10 cellular contexts compared by ENCODE assay signal in genomic region chr20:25227317-25227831, GRCh38. TPM values are rescaled to one million over a fixed set of nuclear protein-coding genes. Genes with fewer than 3 reads are reported as not detected.
DNase-seq lines count a peak whose midpoint lies in the region; ATAC-seq, FAIRE-seq and TF ChIP-seq lines count a peak whose summit lies in the region.
"Had no signal": no experiment of that assay in that cellular context is flagged by ENCODE, and none has a peak within 500 bp of the region (broad histone marks: within the 10 kb centered on the region; RNA-seq: fewer than 3 reads in every experiment).

No MANE protein-coding gene starts in this region.

- peaks cover 5% of the 10 kb centered on the region for H3K4me1 Mint-ChIP-seq in stimulated activated effector memory CD8-positive, alpha-beta T cell treated with anti-CD3 and anti-CD28 coated beads, Interleukin-12 subunit alpha, Interleukin-12 subunit beta, amount 100 ng/mL, for 72 hours

- no peak for FAIRE-seq in HTR-8/SVneo (lab: Jason Lieb, UNC)

- H3K27ac Mint-ChIP-seq in stimulated activated effector memory CD8-positive, alpha-beta T cell treated with anti-CD3 and anti-CD28 coated beads, Interleukin-12 subunit alpha, Interleukin-12 subunit beta, amount 100 ng/mL, for 72 hours, result peak overlapping the region; percentile 37
- H3K27ac Mint-ChIP-seq: endodermal cell had no signal

- no peaks in the 10 kb centered on the region for H3K9me3 ChIP-seq in right atrium auricular region

- TF ChIP-seq CTCF in right atrium auricular region (IDR thresholded peaks at IDR 0.05), result no peak

- peak overlapping the region; percentile 83 to 96 for H3K27ac ChIP-seq in right atrium auricular region

- H3K36me3 ChIP-seq in right atrium auricular region, result peaks cover 28% of the 10 kb centered on the region

- peaks cover 2 to 69% of the 10 kb centered on the region in 2 donors for H3K4me1 ChIP-seq in right atrium auricular region

- no peak overlapping the region for H3K4me3 Mint-ChIP-seq in stimulated activated effector memory CD8-positive, alpha-beta T cell treated with anti-CD3 and anti-CD28 coated beads, Interleukin-12 subunit alpha, Interleukin-12 subunit beta, amount 100 ng/mL, for 72 hours
- H3K4me3 Mint-ChIP-seq: endodermal cell had no signal

- H3K27me3 ChIP-seq in right atrium auricular region, result no peaks in the 10 kb centered on the region

- H3K4me3 ChIP-seq in right atrium auricular region, result no peak overlapping the region

- no peaks in the 10 kb centered on the region for H3K9me3 Mint-ChIP-seq in stimulated activated effector memory CD8-positive, alpha-beta T cell treated with anti-CD3 and anti-CD28 coated beads, Interleukin-12 subunit alpha, Interleukin-12 subunit beta, amount 100 ng/mL, for 72 hours
- H3K9me3 Mint-ChIP-seq: endodermal cell had no signal

- DNase-seq in HT1080 (ENCODE audit: low read depth) (peak; percentile 21), astrocyte of the hippocampus (ENCODE audit: low read depth, low spot score) (peak; percentile 79), right atrium auricular region (ENCODE audit: low spot score) (peak; percentile 77), HTR-8/SVneo (ENCODE audit: insufficient read length, low spot score) (no peak), NCI-H774 (lab: John Stamatoyannopoulos, UW) (no peak)
- DNase-seq in stimulated activated effector memory CD8-positive, alpha-beta T cell treated with anti-CD3 and anti-CD28 coated beads, Interleukin-12 subunit alpha, Interleukin-12 subunit beta, amount 100 ng/mL, for 72 hours (ENCODE audit: low spot score in 2 of 2), result no peak
- DNase-seq in activated naive CD4-positive, alpha-beta T cell treated with anti-CD3 and anti-CD28 coated beads, Interleukin-2, amount 50 U/mL, for 16 hours, result no peak
- DNase-seq: activated CD4-positive, alpha-beta T cell treated with anti-CD3 and anti-CD28 coated beads, Interleukin-2, amount 50 U/mL, for 48 hours; endodermal cell had no signal

- peaks cover 5% of the 10 kb centered on the region for H3K36me3 Mint-ChIP-seq in stimulated activated effector memory CD8-positive, alpha-beta T cell treated with anti-CD3 and anti-CD28 coated beads, Interleukin-12 subunit alpha, Interleukin-12 subunit beta, amount 100 ng/mL, for 72 hours

- no peak for ATAC-seq in stimulated activated effector memory CD8-positive, alpha-beta T cell treated with anti-CD3 and anti-CD28 coated beads, Interleukin-12 subunit alpha, Interleukin-12 subunit beta, amount 100 ng/mL, for 72 hours
- no peak for ATAC-seq in HG03095 (IDR thresholded peaks at IDR 0.05; ENCODE audit: unreplicated experiment)

RNA-seq across cellular contexts. Expression of gene PYGB, which starts 20.5 kb away (rescaled TPM):
- total RNA-seq in HT1080 (2014; rRNA removed; shearing (Covaris generic)), result 113 and 121 TPM in 2 replicates
- polyA plus RNA-seq in HT1080 (2015; cell fraction: cytosol; rRNA removed), result 141 and 151 TPM in 2 replicates
- polyA plus RNA-seq in HT1080 (2015; cell fraction: nucleus; rRNA removed), result 397 and 434 TPM in 2 replicates
- total RNA-seq in right atrium auricular region, result 100 to 1,000 TPM; 145 to 174 TPM

RNA-seq across cellular contexts. Expression of gene ENTPD6, which starts 31.9 kb away (rescaled TPM):
- 96.1 and 107 TPM in 2 replicates for total RNA-seq in HT1080 (2014; rRNA removed; shearing (Covaris generic))
- 87.1 and 94.7 TPM in 2 replicates for polyA plus RNA-seq in HT1080 (2015; cell fraction: cytosol; rRNA removed)
- 167 and 180 TPM in 2 replicates for polyA plus RNA-seq in HT1080 (2015; cell fraction: nucleus; rRNA removed)
- total RNA-seq in right atrium auricular region, result 100 to 1,000 TPM in 1 of 2 donors, 10 to 100 TPM in 1; 75.9 to 116 TPM

Comparison
In these comparisons a context has a peak if more than half of its experiments do, and no peak if none do; other contexts are left out.
1. DNase-seq: peak in HT1080 (single experiment), astrocyte of the hippocampus (single experiment) and right atrium auricular region (single experiment); none in stimulated activated effector memory CD8-positive, alpha-beta T cell treated with anti-CD3 and anti-CD28 coated beads, Interleukin-12 subunit alpha, Interleukin-12 subunit beta, amount 100 ng/mL, for 72 hours (0 of 2), activated naive CD4-positive, alpha-beta T cell treated with anti-CD3 and anti-CD28 coated beads, Interleukin-2, amount 50 U/mL, for 16 hours (single experiment), HTR-8/SVneo (single experiment) and NCI-H774 (single experiment).